ENCODE assay signal across 2 cellular contexts in the genomic region with DNA sequence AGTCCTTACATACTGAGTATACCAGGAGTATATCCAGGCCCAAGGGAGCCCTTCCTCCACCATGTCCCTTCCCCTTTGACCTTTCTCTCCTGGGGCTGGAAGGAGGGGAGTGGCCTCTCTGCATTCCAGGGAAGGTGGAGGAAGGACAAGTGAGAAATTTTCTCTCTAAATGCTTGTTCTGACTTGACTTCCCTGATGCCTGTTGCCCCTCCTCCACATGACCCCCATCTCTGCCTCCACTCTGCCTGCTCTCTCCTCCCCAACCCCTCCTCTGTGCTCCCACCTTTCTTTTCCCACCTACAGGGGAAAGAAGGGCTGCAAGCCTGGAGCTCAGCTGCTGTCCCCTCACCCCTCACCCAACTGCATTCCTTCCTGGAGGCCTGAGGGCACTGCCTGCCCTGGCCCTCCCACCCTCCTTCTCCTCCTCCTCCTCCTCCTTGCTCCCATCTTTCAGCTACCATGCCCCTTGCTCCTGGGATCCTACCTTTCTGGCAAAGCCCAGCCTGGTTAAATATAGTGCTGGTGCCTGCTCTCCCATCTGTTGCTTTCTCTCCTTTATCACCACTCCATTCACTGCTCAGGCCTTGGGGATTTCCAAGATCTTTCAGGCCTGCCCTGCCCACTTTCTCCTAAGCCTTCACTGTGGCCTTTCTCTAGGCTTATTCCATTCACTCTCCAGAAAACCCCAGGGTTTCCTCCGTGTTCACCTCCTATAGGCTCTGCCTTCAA.
A peak's percentile ranks its signal among the peaks of the same experiment; 100 is the strongest.
TF ChIP-seq lines count a peak whose summit lies in the region.

No MANE protein-coding gene starts in this region.

TF ChIP-seq in Ishikawa, 13 proteins besides CTCF, POLR2A, EP300 and RAD21:
- no peak for TF ChIP-seq TAF1 (IDR thresholded peaks at IDR 0.05; ENCODE audit: low read depth)
- peak; percentile 51; the same call in 1 of the 2 replicates for TF ChIP-seq TEAD4 (IDR thresholded peaks at IDR 0.05)
- no peak for TF ChIP-seq FOXM1 (IDR thresholded peaks at IDR 0.05; ENCODE audit: borderline replicate concordance, low read depth)

TF ChIP-seq in HepG2, 621 proteins besides CTCF, POLR2A, EP300 and RAD21:
- TF ChIP-seq CC2D1A (CRISPR knock-in tag; IDR thresholded peaks at IDR 0.05) (no peak), TEAD3 (CRISPR knock-in tag; optimal IDR thresholded peaks at IDR 0.05; ENCODE audit: borderline replicate concordance) (peak; percentile 60), SP4 (CRISPR knock-in tag; IDR thresholded peaks at IDR 0.05) (0 out of 2 replicates have a peak, but pooled peaks have one; percentile 21), SPEN (CRISPR knock-in tag; IDR thresholded peaks at IDR 0.05; ENCODE audit: low read depth) (no peak), SRSF4 (IDR thresholded peaks at IDR 0.05; ENCODE audit: low read depth, low read length, poor library complexity, severe bottlenecking) (no peak), PRMT3 (CRISPR knock-in tag; IDR thresholded peaks at IDR 0.05; ENCODE audit: borderline replicate concordance, low read depth) (no peak), NR2F6 (IDR thresholded peaks at IDR 0.05) (peak; percentile 51), NR2F6 (CRISPR knock-in tag; IDR thresholded peaks at IDR 0.05) (0 out of 2 replicates have a peak, but pooled peaks have one; percentile 45), ZNF263 (CRISPR knock-in tag; IDR thresholded peaks at IDR 0.05) (0 out of 2 replicates have a peak, but pooled peaks have one; percentile 14)
- TF ChIP-seq, protein P1, sequence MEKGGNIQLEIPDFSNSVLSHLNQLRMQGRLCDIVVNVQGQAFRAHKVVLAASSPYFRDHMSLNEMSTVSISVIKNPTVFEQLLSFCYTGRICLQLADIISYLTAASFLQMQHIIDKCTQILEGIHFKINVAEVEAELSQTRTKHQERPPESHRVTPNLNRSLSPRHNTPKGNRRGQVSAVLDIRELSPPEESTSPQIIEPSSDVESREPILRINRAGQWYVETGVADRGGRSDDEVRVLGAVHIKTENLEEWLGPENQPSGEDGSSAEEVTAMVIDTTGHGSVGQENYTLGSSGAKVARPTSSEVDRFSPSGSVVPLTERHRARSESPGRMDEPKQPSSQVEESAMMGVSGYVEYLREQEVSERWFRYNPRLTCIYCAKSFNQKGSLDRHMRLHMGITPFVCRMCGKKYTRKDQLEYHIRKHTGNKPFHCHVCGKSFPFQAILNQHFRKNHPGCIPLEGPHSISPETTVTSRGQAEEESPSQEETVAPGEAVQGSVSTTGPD (CRISPR knock-in tag; IDR thresholded peaks at IDR 0.05) = no peak
TF ChIP-seq in HepG2: peak in this region for 4.
